ENCODE assay signal across 10 cellular contexts in the genomic region with DNA sequence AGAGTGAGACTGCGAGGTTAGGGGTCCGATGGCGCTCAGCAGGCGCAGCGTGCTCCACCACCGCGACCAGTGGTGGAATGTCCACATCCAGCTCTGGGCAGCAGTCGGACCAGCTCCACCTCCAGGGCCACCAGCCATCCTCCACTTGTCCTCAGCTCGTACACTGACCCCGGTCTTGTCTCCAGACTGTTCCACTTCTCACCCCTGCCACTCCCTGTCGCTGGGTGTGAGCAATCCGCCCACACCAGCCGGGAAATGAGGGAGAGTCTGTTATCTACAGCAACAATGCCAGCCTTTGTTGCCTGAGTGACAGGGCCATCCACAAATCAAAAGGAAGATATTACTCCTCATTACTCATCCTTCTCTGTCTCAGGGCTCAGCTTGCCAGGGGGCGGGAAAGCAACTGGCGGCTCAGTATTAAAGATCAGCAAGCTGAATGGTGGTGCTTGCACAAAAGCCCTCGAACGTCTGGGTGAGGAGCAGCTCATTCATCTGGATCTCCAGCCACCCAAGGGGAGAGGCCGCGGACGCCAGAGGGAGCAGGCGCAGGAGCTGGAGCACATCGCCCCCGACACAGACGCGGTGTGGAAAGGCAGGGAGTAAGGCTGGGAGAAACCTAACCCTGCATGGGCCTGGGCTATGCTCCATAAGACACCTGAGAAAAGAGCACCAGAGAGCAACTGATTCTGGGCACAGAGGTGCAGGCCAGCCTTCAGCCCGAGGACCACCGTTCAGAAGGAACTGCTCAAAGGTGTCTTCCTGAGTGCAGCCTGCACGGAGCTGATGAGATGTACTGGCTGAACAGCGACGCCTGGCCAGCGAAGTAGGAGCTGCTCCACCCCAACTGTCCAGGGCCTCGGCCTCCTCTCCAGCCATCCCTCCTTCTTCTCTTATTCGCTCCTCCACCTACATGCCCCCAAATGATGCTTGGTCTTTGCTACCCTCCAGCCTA. TPM values are rescaled to one million over a fixed set of nuclear protein-coding genes. Genes with fewer than 3 reads are reported as not detected.
A peak's percentile ranks its signal among the peaks of the same experiment; 100 is the strongest.
DNase-seq lines count a peak whose midpoint lies in the region; ATAC-seq and TF ChIP-seq lines count a peak whose summit lies in the region.
"Had no signal": no experiment of that assay in that cellular context is flagged by ENCODE, and none has a peak within 500 bp of the region (broad histone marks: within the 10 kb centered on the region; RNA-seq: fewer than 3 reads in every experiment).

No MANE protein-coding gene starts in this region.

- TF ChIP-seq POLR2A in breast epithelium (IDR thresholded peaks at IDR 0.05): no peak
- no peak for TF ChIP-seq POLR2A in transverse colon (IDR thresholded peaks at IDR 0.05)

- BruUV-seq in MCF 10A (replicated peaks; lab: Mats Ljungman, UMichigan): no TSS peak

- in situ Hi-C loops in transverse colon (cut with MboI; ENCODE audit: low pct_ligation_motif_present in 1 of 4, low pct_unique_long_range_greater_than_20kb in 1 of 4, low sequenced_read_pairs in 3 of 4): loop anchor here in 3 of 4 donors (25.0 kb wide), 1 partner anchor 202 kb away; no protein-coding TSS in a partner anchor

- H3K4me1 ChIP-seq in breast epithelium (no peaks in the 10 kb centered on the region), transverse colon (no peaks in the 10 kb centered on the region)

- H3K4me3 Mint-ChIP-seq in MCF 10A (ENCODE audit: unreplicated experiment) (no peak overlapping the region), natural killer cell (no peak overlapping the region), type B pancreatic cell (no peak overlapping the region)
- no peak overlapping the region for H3K4me3 Mint-ChIP-seq in activated T-helper 2 cell treated with anti-CD3 and anti-CD28 coated beads, Interferon-gamma antibody, Interleukin-2, Interleukin-4, amounts not matched to agents 10 μg/mL and 5 μg/mL and 100 μg/mL, durations not matched to agents 14 hours and 24 hours and 36 hours (ENCODE audit: low read depth)

- DNase-seq in MCF 10A (ENCODE audit: unreplicated experiment): peak; percentile 91
- no peak for DNase-seq in breast epithelium (ENCODE audit: low spot score in 2 of 2)
- no peak for DNase-seq in activated T-helper 2 cell treated with anti-CD3 and anti-CD28 coated beads, Interferon-gamma antibody, Interleukin-2, Interleukin-4, amounts not matched to agents 10 μg/mL and 5 μg/mL and 100 μg/mL, durations not matched to agents 14 hours and 24 hours and 36 hours (ENCODE audit: low spot score)
- peak; percentile 92 for DNase-seq in inferior parietal cortex (ENCODE audit: extremely low spot score)
- peak; percentile 29 for DNase-seq in transverse colon
- DNase-seq in natural killer cell: no peak
- DNase-seq in type B pancreatic cell (ENCODE audit: extremely low spot score, unreplicated experiment): no peak
- DNase-seq: DMS79 treated with DMSO at 0.1 percent for 48 hours; stimulated activated CD4-positive, alpha-beta T cell treated with anti-CD3 and anti-CD28 coated beads, Interleukin-12 subunit alpha, Interleukin-12 subunit beta, amount 100 ng/mL, for 4 hours had no signal

- H3K9me3 Mint-ChIP-seq in MCF 10A (ENCODE audit: unreplicated experiment): no peaks in the 10 kb centered on the region
- no peaks in the 10 kb centered on the region for H3K9me3 Mint-ChIP-seq in activated T-helper 2 cell treated with anti-CD3 and anti-CD28 coated beads, Interferon-gamma antibody, Interleukin-2, Interleukin-4, amounts not matched to agents 10 μg/mL and 5 μg/mL and 100 μg/mL, durations not matched to agents 14 hours and 24 hours and 36 hours
- H3K9me3 Mint-ChIP-seq in natural killer cell: no peaks in the 10 kb centered on the region
- no peaks in the 10 kb centered on the region for H3K9me3 Mint-ChIP-seq in type B pancreatic cell

- CTCF ChIA-PET in MCF 10A (lab: Yijun Ruan, JAX): interaction anchor here (0.8 to 1.6 kb wide), 5 partner anchors 12 to 309 kb away, joined by 3 to 5 read pairs (median 4); no protein-coding TSS in a partner anchor

- TF ChIP-seq CTCF in MCF 10A (IDR thresholded peaks at IDR 0.05; ENCODE audit: unreplicated experiment) (no peak), breast epithelium (IDR thresholded peaks at IDR 0.05) (no peak), transverse colon (IDR thresholded peaks at IDR 0.05) (no peak), natural killer cell (IDR thresholded peaks at IDR 0.05) (no peak), type B pancreatic cell (conservative IDR thresholded peaks at IDR 0.05) (no peak)

- H3K27ac ChIP-seq in breast epithelium (no peak overlapping the region), transverse colon (no peak overlapping the region)

- intact Hi-C loops in MCF 10A (cut with micrococcal nuclease): no loop called here
- intact Hi-C loops in breast epithelium (cut with DNase I; ENCODE audit: low total_unique reads): no loop called here
- intact Hi-C loops in activated T-helper 2 cell treated with anti-CD3 and anti-CD28 coated beads, Interferon-gamma antibody, Interleukin-2, Interleukin-4, amounts not matched to agents 10 μg/mL and 5 μg/mL and 100 μg/mL, durations not matched to agents 14 hours and 24 hours and 36 hours (cut with micrococcal nuclease): no loop called here
- intact Hi-C loops in transverse colon (cut with DNase I; ENCODE audit: low total_unique reads): no loop called here
- intact Hi-C loops in natural killer cell (cut with micrococcal nuclease): no loop called here

- peaks cover 44% of the 10 kb centered on the region for H3K36me3 Mint-ChIP-seq in MCF 10A (ENCODE audit: insufficient read depth, unreplicated experiment)
- peaks cover 81% of the 10 kb centered on the region for H3K36me3 Mint-ChIP-seq in activated T-helper 2 cell treated with anti-CD3 and anti-CD28 coated beads, Interferon-gamma antibody, Interleukin-2, Interleukin-4, amounts not matched to agents 10 μg/mL and 5 μg/mL and 100 μg/mL, durations not matched to agents 14 hours and 24 hours and 36 hours (ENCODE audit: low read depth)
- no peaks in the 10 kb centered on the region for H3K36me3 Mint-ChIP-seq in natural killer cell
- no peaks in the 10 kb centered on the region for H3K36me3 Mint-ChIP-seq in type B pancreatic cell

- H3K27me3 ChIP-seq in breast epithelium (no peaks in the 10 kb centered on the region), transverse colon (no peaks in the 10 kb centered on the region)

- no peaks in the 10 kb centered on the region for H3K36me3 ChIP-seq in breast epithelium
- no peaks in the 10 kb centered on the region for H3K36me3 ChIP-seq in transverse colon

- POLR2A ChIA-PET in MCF 10A (lab: Yijun Ruan, JAX): interaction anchor here (0.5 to 2.1 kb wide), 6 partner anchors 11 to 1297 kb away, joined by 3 to 9 read pairs (median 3); no protein-coding TSS in a partner anchor

- H3K4me3 ChIP-seq in breast epithelium (no peak overlapping the region), transverse colon (no peak overlapping the region)

- H3K27ac Mint-ChIP-seq in MCF 10A (ENCODE audit: low read depth, unreplicated experiment) (peak overlapping the region; percentile 50), natural killer cell (no peak overlapping the region), type B pancreatic cell (no peak overlapping the region)
- H3K27ac Mint-ChIP-seq in activated T-helper 2 cell treated with anti-CD3 and anti-CD28 coated beads, Interferon-gamma antibody, Interleukin-2, Interleukin-4, amounts not matched to agents 10 μg/mL and 5 μg/mL and 100 μg/mL, durations not matched to agents 14 hours and 24 hours and 36 hours: peak overlapping the region; percentile 76

- ATAC-seq in HG02623 (IDR thresholded peaks at IDR 0.05; ENCODE audit: unreplicated experiment): no peak
- ATAC-seq in natural killer cell: no peak

- WGBS in transverse colon (ENCODE audit: low coverage in 1 of 2), 2 donors: 76 to 100% methylated on average over 1 to 33 of the region's 33 CpGs

- H3K4me1 Mint-ChIP-seq in MCF 10A (ENCODE audit: insufficient read depth, unreplicated experiment) (peaks cover 12% of the 10 kb centered on the region), natural killer cell (no peaks in the 10 kb centered on the region), type B pancreatic cell (ENCODE audit: unreplicated experiment) (peaks cover 9% of the 10 kb centered on the region)
- peaks cover 21% of the 10 kb centered on the region for H3K4me1 Mint-ChIP-seq in activated T-helper 2 cell treated with anti-CD3 and anti-CD28 coated beads, Interferon-gamma antibody, Interleukin-2, Interleukin-4, amounts not matched to agents 10 μg/mL and 5 μg/mL and 100 μg/mL, durations not matched to agents 14 hours and 24 hours and 36 hours (ENCODE audit: low read depth)

- H3K9me3 ChIP-seq in breast epithelium (no peaks in the 10 kb centered on the region), transverse colon (no peaks in the 10 kb centered on the region)

- no peaks in the 10 kb centered on the region for H3K27me3 Mint-ChIP-seq in MCF 10A (ENCODE audit: insufficient read depth, unreplicated experiment)
- H3K27me3 Mint-ChIP-seq in activated T-helper 2 cell treated with anti-CD3 and anti-CD28 coated beads, Interferon-gamma antibody, Interleukin-2, Interleukin-4, amounts not matched to agents 10 μg/mL and 5 μg/mL and 100 μg/mL, durations not matched to agents 14 hours and 24 hours and 36 hours (ENCODE audit: low read depth): no peaks in the 10 kb centered on the region
- H3K27me3 Mint-ChIP-seq in natural killer cell (ENCODE audit: low read depth in 2 of 2): no peaks in the 10 kb centered on the region
- no peaks in the 10 kb centered on the region for H3K27me3 Mint-ChIP-seq in type B pancreatic cell

- TF ChIP-seq EP300 in transverse colon (IDR thresholded peaks at IDR 0.05; ENCODE audit: low read depth): no peak

RNA-seq across cellular contexts. Expression of a gene that starts 21.9 kb away (rescaled TPM):
- total RNA-seq in MCF 10A (2022) (13.9 and 19.7 TPM in 2 replicates), breast epithelium (1 to 10 TPM in 2 of 3 donors, under 1 TPM in 1; 0.64 to 4.5 (median 3.3) TPM), transverse colon (10 to 100 TPM in 1 of 4 donors, 1 to 10 TPM in 3; 2.6 to 15.3 (median 4.9) TPM), natural killer cell (1 to 10 TPM; 2.2 to 6.1 (median 4.3) TPM), type B pancreatic cell (ENCODE audit: low replicate concordance) (6.6 and 10.6 TPM in 2 replicates)
- total RNA-seq in activated T-helper 2 cell treated with anti-CD3 and anti-CD28 coated beads, Interferon-gamma antibody, Interleukin-2, Interleukin-4, amounts not matched to agents 10 μg/mL and 5 μg/mL and 100 μg/mL, durations not matched to agents 14 hours and 24 hours and 36 hours: 101 and 110 TPM in 2 replicates

Comparison
In these comparisons a context has a peak if more than half of its experiments do, and no peak if none do; other contexts are left out.
1. DNase-seq: peak in MCF 10A (single experiment), inferior parietal cortex (single experiment) and transverse colon (single experiment); none in breast epithelium (0 of 2), activated T-helper 2 cell treated with anti-CD3 and anti-CD28 coated beads, Interferon-gamma antibody, Interleukin-2, Interleukin-4, amounts not matched to agents 10 μg/mL and 5 μg/mL and 100 μg/mL, durations not matched to agents 14 hours and 24 hours and 36 hours (single experiment), natural killer cell (single experiment) and type B pancreatic cell (single experiment).
2. H3K27ac Mint-ChIP-seq: peak in MCF 10A (single experiment) and activated T-helper 2 cell treated with anti-CD3 and anti-CD28 coated beads, Interferon-gamma antibody, Interleukin-2, Interleukin-4, amounts not matched to agents 10 μg/mL and 5 μg/mL and 100 μg/mL, durations not matched to agents 14 hours and 24 hours and 36 hours (single experiment); none in natural killer cell (0 of 2) and type B pancreatic cell (single experiment).